In genomic region chr22:19488884-19489843, GRCh38 we compare ENCODE assay signal across 2 cellular contexts.
TF ChIP-seq lines count a peak whose summit lies in the region.

No MANE protein-coding gene starts in this region.

TF ChIP-seq in liver, 16 proteins besides CTCF, POLR2A, EP300 and RAD21:
- no peak for TF ChIP-seq JUND (IDR thresholded peaks at IDR 0.05)

TF ChIP-seq in HepG2, 621 proteins besides CTCF, POLR2A, EP300 and RAD21:
- TF ChIP-seq TFAP4 (IDR thresholded peaks at IDR 0.05; ENCODE audit: borderline replicate concordance, low read depth) (no peak), ZNF678 (CRISPR knock-in tag; IDR thresholded peaks at IDR 0.05) (no peak), HNF4G (IDR thresholded peaks at IDR 0.05; ENCODE audit: borderline replicate concordance, low read depth, low read length) (no peak), HNF4G (CRISPR knock-in tag; IDR thresholded peaks at IDR 0.05; ENCODE audit: borderline replicate concordance, low read depth) (no peak), E2F2 (CRISPR knock-in tag; IDR thresholded peaks at IDR 0.05; ENCODE audit: borderline replicate concordance) (no peak), TEAD2 (CRISPR knock-in tag; IDR thresholded peaks at IDR 0.05) (no peak), TBX3 (IDR thresholded peaks at IDR 0.05; ENCODE audit: borderline replicate concordance) (no peak), PHF8 (CRISPR knock-in tag; IDR thresholded peaks at IDR 0.05) (no peak), ZBTB20 (CRISPR knock-in tag; IDR thresholded peaks at IDR 0.05; ENCODE audit: borderline replicate concordance, low read depth) (no peak), MTF2 (CRISPR knock-in tag; IDR thresholded peaks at IDR 0.05; ENCODE audit: borderline replicate concordance) (no peak), SPEN (CRISPR knock-in tag; IDR thresholded peaks at IDR 0.05; ENCODE audit: low read depth) (no peak), TOE1 (CRISPR knock-in tag; IDR thresholded peaks at IDR 0.05) (no peak), GABPA (IDR thresholded peaks at IDR 0.05; ENCODE audit: low read depth, low read length) (no peak), GABPA (CRISPR knock-in tag; IDR thresholded peaks at IDR 0.05; ENCODE audit: low read depth) (no peak), CBFB (CRISPR knock-in tag; IDR thresholded peaks at IDR 0.05) (no peak), PLRG1 (conservative IDR thresholded peaks at IDR 0.05) (no peak), FOXP1 (IDR thresholded peaks at IDR 0.05) (no peak), FOXP1 (CRISPR knock-in tag; IDR thresholded peaks at IDR 0.05) (no peak), DRAP1 (CRISPR knock-in tag; IDR thresholded peaks at IDR 0.05) (no peak), NFYC (CRISPR knock-in tag; IDR thresholded peaks at IDR 0.05) (no peak), REPIN1 (CRISPR knock-in tag; IDR thresholded peaks at IDR 0.05; ENCODE audit: borderline replicate concordance, low read depth) (no peak), HOXA5 (CRISPR knock-in tag; IDR thresholded peaks at IDR 0.05) (no peak)
